In genomic region chr3:71753716-71754609, GRCh38 we compare ENCODE assay signal across 8 cellular contexts. TPM values are rescaled to one million over a fixed set of nuclear protein-coding genes. Genes with fewer than 3 reads are reported as not detected.
DNase-seq lines count a peak whose midpoint lies in the region; ATAC-seq, FAIRE-seq and TF ChIP-seq lines count a peak whose summit lies in the region.

A gene with protein sequence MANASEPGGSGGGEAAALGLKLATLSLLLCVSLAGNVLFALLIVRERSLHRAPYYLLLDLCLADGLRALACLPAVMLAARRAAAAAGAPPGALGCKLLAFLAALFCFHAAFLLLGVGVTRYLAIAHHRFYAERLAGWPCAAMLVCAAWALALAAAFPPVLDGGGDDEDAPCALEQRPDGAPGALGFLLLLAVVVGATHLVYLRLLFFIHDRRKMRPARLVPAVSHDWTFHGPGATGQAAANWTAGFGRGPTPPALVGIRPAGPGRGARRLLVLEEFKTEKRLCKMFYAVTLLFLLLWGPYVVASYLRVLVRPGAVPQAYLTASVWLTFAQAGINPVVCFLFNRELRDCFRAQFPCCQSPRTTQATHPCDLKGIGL (plus strand): TSS chr3:71753855. CDS start chr3:71754050, 195 bp downstream.

- CTCF ChIA-PET in HepG2 (lab: Yijun Ruan, JAX; ENCODE audit: low intra/inter-chr PET ratio, low total read pairs), result no interaction called here

- H3K27ac ChIP-seq in cingulate gyrus (ENCODE audit: low read depth, low read length), result peak within 1 kb of the TSS; percentile 26
- no peak within 1 kb of the TSS for H3K27ac ChIP-seq in HepG2 (ENCODE audit: extremely low read length, insufficient read depth, low read length)
- H3K27ac ChIP-seq in subcutaneous abdominal adipose tissue (ENCODE audit: low read depth, low read length), result no peak within 1 kb of the TSS

- FAIRE-seq in HepG2 (lab: Jason Lieb, UNC), result no peak

- TF ChIP-seq POLR2A in HepG2 (IDR thresholded peaks at IDR 0.05; ENCODE audit: insufficient read depth in 1 of 2, low read depth in 2 of 2, low read length in 2 of 2), result no peak

- in situ Hi-C loops in HepG2 (cut with HindIII; ENCODE audit: extremely low pct_ligation_motif_present, low pct_unique_long_range_greater_than_20kb), result no loop called here

- WGBS in HepG2 (ENCODE audit: low lambda C conversion rate), result 51% methylated on average over 29 of the region's 131 CpGs

- no peaks in the 10 kb centered on the region for H4K20me1 ChIP-seq in HepG2 (ENCODE audit: insufficient read depth, low read length)

- H3K79me2 ChIP-seq in HepG2 (ENCODE audit: insufficient read depth, low read length), result no peaks in the 10 kb centered on the region

- peak within 1 kb of the TSS; percentile 27 for H3K4me2 ChIP-seq in HepG2 (ENCODE audit: low read depth, low read length)

- no peak for TF ChIP-seq RAD21 in HepG2 (CRISPR knock-in tag; IDR thresholded peaks at IDR 0.05)

- H3K36me3 ChIP-seq in HepG2 (replicated peaks in 1 of 2; ENCODE audit: control insufficient read depth in 1 of 2, insufficient read depth in 2 of 2, low read length in 2 of 2) (no peaks in the 10 kb centered on the region), subcutaneous abdominal adipose tissue (ENCODE audit: control insufficient read depth in 5 of 5, insufficient read depth in 5 of 5, low read length in 5 of 5) (no peaks in the 10 kb centered on the region)

- intact Hi-C loops in HepG2 (cut with micrococcal nuclease; ENCODE audit: unreplicated experiment), result no loop called here

- H2AFZ ChIP-seq in HepG2 (ENCODE audit: low read length), result no peak within 1 kb of the TSS

- POLR2A ChIA-PET in HepG2 (lab: Yijun Ruan, JAX), result no interaction called here

- H3K27me3 ChIP-seq in HepG2 (ENCODE audit: control insufficient read depth in 1 of 2, insufficient read depth in 2 of 2, low read length in 2 of 2), result peaks cover 6 to 50% of the 10 kb centered on the region in 2 experiments
- H3K27me3 ChIP-seq in subcutaneous abdominal adipose tissue (ENCODE audit: control insufficient read depth in 5 of 5, insufficient read depth in 4 of 5, low read length in 5 of 5), result peaks cover 0 to 25% (median 10%) of the 10 kb centered on the region in 5 donors

- no peak for TF ChIP-seq EP300 in HepG2 (IDR thresholded peaks at IDR 0.05; ENCODE audit: low read depth in 2 of 2, low read length in 2 of 2)
- no peak for TF ChIP-seq EP300 in HepG2 (CRISPR knock-in tag; IDR thresholded peaks at IDR 0.05; ENCODE audit: borderline replicate concordance)

- H3K4me1 ChIP-seq in HepG2 (ENCODE audit: insufficient read depth, low read length) (no peaks in the 10 kb centered on the region), subcutaneous abdominal adipose tissue (ENCODE audit: control insufficient read depth in 5 of 5, insufficient read depth in 5 of 5, low read length in 5 of 5) (peaks cover 0 to 12% (median 6%) of the 10 kb centered on the region in 5 donors)

- ATAC-seq in HepG2 (peak; percentile 59), GM19023 (IDR thresholded peaks at IDR 0.05; ENCODE audit: unreplicated experiment) (no peak), GM21367 (IDR thresholded peaks at IDR 0.05; ENCODE audit: unreplicated experiment) (no peak)

- H3K9ac ChIP-seq in HepG2 (ENCODE audit: insufficient read depth, low read depth, low read length) (no peak within 1 kb of the TSS), subcutaneous abdominal adipose tissue (ENCODE audit: low read length in 5 of 5) (peak within 1 kb of the TSS in 1 of 5 donors; percentile 7)

- H3K4me3 ChIP-seq in HepG2 (replicated peaks in 1 of 3; ENCODE audit: insufficient read depth in 1 of 3, low read depth in 2 of 3, low read length in 3 of 3) (no peak within 1 kb of the TSS; a peak in 1 of 6 replicates), subcutaneous abdominal adipose tissue (ENCODE audit: low read depth in 1 of 5, low read length in 5 of 5) (peak within 1 kb of the TSS; percentile 42 to 84 (median 70))

- no TSS peak for BruUV-seq in HepG2 (replicated peaks; lab: Mats Ljungman, UMichigan)

- H3K9me3 ChIP-seq in HepG2 (ENCODE audit: low read length), result no peaks in the 10 kb centered on the region
- H3K9me3 ChIP-seq in subcutaneous abdominal adipose tissue (ENCODE audit: control insufficient read depth in 5 of 5, low read length in 5 of 5), result no peaks in the 10 kb centered on the region

- DNase-seq in GM03348 (ENCODE audit: low spot score) (peak; percentile 58), RPMI7951 (ENCODE audit: low read depth) (peak; percentile 13), HepG2 (ENCODE audit: low spot score) (no peak), NCI-H1694 (lab: John Stamatoyannopoulos, UW) (no peak)

- TF ChIP-seq CTCF in HepG2 (CRISPR knock-in tag; IDR thresholded peaks at IDR 0.05), result no peak

TF ChIP-seq in HepG2, 621 proteins besides CTCF, POLR2A, EP300 and RAD21:
- TF ChIP-seq MEIS1 (CRISPR knock-in tag; IDR thresholded peaks at IDR 0.05; ENCODE audit: borderline replicate concordance) (no peak), ZNF800 (CRISPR knock-in tag; IDR thresholded peaks at IDR 0.05) (peak; percentile 78)
TF ChIP-seq in HepG2: peak in this region for 1.

RNA-seq across cellular contexts. Expression of the gene that starts here (rescaled TPM):
- total RNA-seq in RPMI7951 (2014; rRNA removed; shearing (Covaris generic)), result not detected in 2 replicates
- not detected in 2 replicates for total RNA-seq in HepG2 (2016; rRNA removed; fragmentation: Illumina TruSeq; extraction: Trizol)
- total RNA-seq in HepG2 (2016; cell fraction: cytosol; rRNA removed; fragmentation: Illumina TruSeq; extraction: Trizol; ENCODE audit: low read depth), result not detected in 2 replicates
- total RNA-seq in HepG2 (2016; cell fraction: insoluble cytoplasmic fraction; rRNA removed; fragmentation: Illumina TruSeq; extraction: Trizol), result not detected in 2 replicates
- total RNA-seq in HepG2 (2016; cell fraction: membrane; rRNA removed; fragmentation: Illumina TruSeq; extraction: Trizol), result not detected in 2 replicates
- total RNA-seq in HepG2 (2016; cell fraction: nucleus; rRNA removed; fragmentation: Illumina TruSeq; extraction: Trizol), result not detected in 2 replicates
- not detected in 2 replicates for polyA plus RNA-seq in HepG2 (2011; rRNA removed)
- polyA plus RNA-seq in HepG2 (2011; cell fraction: cytosol; rRNA removed), result not detected in 2 replicates
- polyA plus RNA-seq in HepG2 (2011; cell fraction: nucleus; rRNA removed), result not detected in 2 replicates
- polyA plus RNA-seq in HepG2 (2012), result not detected in 2 replicates
- not detected in 2 replicates for polyA plus RNA-seq in HepG2 (2016; cell fraction: cytosol; fragmentation: Illumina TruSeq; extraction: Trizol; ENCODE audit: low read depth)
- polyA plus RNA-seq in HepG2 (2016; cell fraction: insoluble cytoplasmic fraction; fragmentation: Illumina TruSeq; extraction: Trizol; ENCODE audit: low read depth), result not detected in 2 replicates
- polyA plus RNA-seq in HepG2 (2016; cell fraction: membrane; fragmentation: Illumina TruSeq; extraction: Trizol; ENCODE audit: low read depth), result not detected in 2 replicates
- not detected in 2 replicates for polyA plus RNA-seq in HepG2 (2016; cell fraction: nucleus; fragmentation: Illumina TruSeq; extraction: Trizol; ENCODE audit: insufficient read depth, low read depth)
- polyA minus RNA-seq in HepG2 (2011; rRNA and poly(A)+ RNA removed; ENCODE audit: low replicate concordance), result not detected in 2 replicates
- polyA minus RNA-seq in HepG2 (2011; cell fraction: cytosol; rRNA and poly(A)+ RNA removed), result not detected in 2 replicates
- not detected in 2 replicates for polyA minus RNA-seq in HepG2 (2011; cell fraction: nucleus; rRNA and poly(A)+ RNA removed)

Comparison
In these comparisons a context has a peak if more than half of its experiments do, and no peak if none do; other contexts are left out.
1. Peak in DNase-seq in RPMI7951; RNA of the gene not detected or under 1 TPM.
2. Peak in ATAC-seq and H3K4me2 ChIP-seq in HepG2; RNA of the gene not detected or under 1 TPM.
3. H3K4me3 ChIP-seq: peak in subcutaneous abdominal adipose tissue (5 of 5); none in HepG2 (0 of 3).